8 cellular contexts compared by ENCODE assay signal in the genomic region with DNA sequence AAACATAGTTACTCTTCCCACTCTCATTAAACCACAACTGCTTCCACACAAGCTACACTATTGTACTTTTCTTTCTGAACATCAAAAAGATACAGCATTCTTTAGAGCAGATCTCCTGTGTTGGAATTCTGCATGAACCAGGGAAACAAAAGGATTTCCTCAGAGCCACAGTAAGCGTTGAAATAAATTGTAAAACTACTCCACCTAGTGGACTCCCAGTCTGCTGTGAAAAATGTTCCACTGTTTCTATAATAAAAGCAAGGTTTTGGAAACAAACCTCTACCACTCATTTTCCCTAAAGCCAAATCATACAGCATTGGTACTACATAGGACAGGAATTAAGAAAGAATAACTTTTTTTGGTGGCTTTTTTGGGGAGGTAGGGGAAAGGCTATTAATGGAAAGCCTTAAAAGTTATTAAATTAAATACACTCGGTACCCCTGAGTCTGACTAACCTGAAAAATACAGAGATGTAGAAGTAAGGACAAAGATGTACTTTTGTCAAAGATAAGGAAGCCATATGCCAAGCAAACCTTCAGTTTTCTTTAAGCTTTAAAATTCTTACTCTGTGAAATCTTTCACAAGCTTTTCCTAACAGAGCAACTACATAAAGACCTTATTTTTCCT. TPM values are rescaled to one million over a fixed set of nuclear protein-coding genes. Genes with fewer than 3 reads are reported as not detected.
A peak's percentile ranks its signal among the peaks of the same experiment; 100 is the strongest.
DNase-seq lines count a peak whose midpoint lies in the region; ATAC-seq and TF ChIP-seq lines count a peak whose summit lies in the region.

No MANE protein-coding gene starts in this region.

- H3K4me3 ChIP-seq in GM23248 (no peak overlapping the region), coronary artery (no peak overlapping the region), lower lobe of right lung (no peak overlapping the region), lower leg skin (ENCODE audit: low read depth, poor library complexity, severe bottlenecking) (no peak overlapping the region)

- TF ChIP-seq POLR2A in lower leg skin (IDR thresholded peaks at IDR 0.05), result no peak

- H3K4me2 ChIP-seq in GM23248 (ENCODE audit: unreplicated experiment), result no peak overlapping the region

- H3K36me3 ChIP-seq in GM23248 (ENCODE audit: low read depth) (no peaks in the 10 kb centered on the region), lower lobe of right lung (peaks cover 11% of the 10 kb centered on the region)

- H3K9me3 ChIP-seq in GM23248 (ENCODE audit: low read depth), result no peaks in the 10 kb centered on the region
- no peaks in the 10 kb centered on the region for H3K9me3 ChIP-seq in lower lobe of right lung

- H3K9ac ChIP-seq in GM23248, result no peak overlapping the region

- H3K27me3 ChIP-seq in GM23248 (replicated peaks; ENCODE audit: insufficient read depth) (no peaks in the 10 kb centered on the region), lower lobe of right lung (ENCODE audit: low read depth) (no peaks in the 10 kb centered on the region)

- no peaks in the 10 kb centered on the region; the same call in 1 of the 2 replicates for H3K79me2 ChIP-seq in GM23248 (ENCODE audit: insufficient read depth)

- WGBS in GM23248 (ENCODE audit: low coverage in 1 of 2, low lambda C conversion rate in 2 of 2, missing lambda C conversion rate in 2 of 2), 2 experiments, result 43 to 48% methylated on average over 2 of the region's 2 CpGs
- 43 to 45% methylated on average over 2 of the region's 2 CpGs for WGBS in lower leg skin, 2 donors

- TF ChIP-seq CTCF in coronary artery (IDR thresholded peaks at IDR 0.05), result peak; percentile 63
- peak; percentile 81 for TF ChIP-seq CTCF in lower lobe of right lung (IDR thresholded peaks at IDR 0.05)
- TF ChIP-seq CTCF in lower leg skin (IDR thresholded peaks at IDR 0.05), result no peak

- H3F3A ChIP-seq in GM23248 (ENCODE audit: insufficient read depth), result peaks cover 18% of the 10 kb centered on the region; the same call in 1 of the 2 replicates

- in situ Hi-C loops in GM23248 (cut with MboI), result loop anchor here (10.0 to 25.0 kb wide), 2 partner anchors 475 to 1058 kb away; no protein-coding TSS in a partner anchor

- H2AFZ ChIP-seq in GM23248, result peak overlapping the region; percentile 34; the same call in 1 of the 2 replicates

- H3K4me1 ChIP-seq in GM23248 (ENCODE audit: insufficient read depth), result peaks cover 21% of the 10 kb centered on the region
- H3K4me1 ChIP-seq in lower lobe of right lung, result peaks cover 14% of the 10 kb centered on the region

- peak; percentile 58 for DNase-seq in AG20443 (ENCODE audit: low spot score)
- peak; percentile 78 for DNase-seq in GM23248
- DNase-seq in NCI-H748 (lab: John Stamatoyannopoulos, UW; ENCODE audit: unreplicated experiment), result peak; percentile 61
- no peak for DNase-seq in coronary artery (ENCODE audit: low spot score)
- DNase-seq in lower lobe of right lung, result no peak
- no peak for DNase-seq in lower leg skin (ENCODE audit: low spot score in 2 of 2)
- no peak for DNase-seq in stimulated activated CD4-positive, alpha-beta T cell treated with anti-CD3 and anti-CD28 coated beads, Interleukin-4, amount 100 ng/mL, for 1 hour

- H4K20me1 ChIP-seq in GM23248 (ENCODE audit: insufficient read depth), result no peaks in the 10 kb centered on the region

- ATAC-seq in lower lobe of right lung (peak in 1 of 2 donors; percentile 67), esophagus mucosa (no peak)

- no peaks in the 10 kb centered on the region for H3K9me2 ChIP-seq in GM23248 (ENCODE audit: insufficient read depth)

- H3K27ac ChIP-seq in GM23248 (no peak overlapping the region), coronary artery (peak overlapping the region; percentile 35 to 78), lower lobe of right lung (no peak overlapping the region)

- intact Hi-C loops in lower lobe of right lung (cut with DNase I) (loop anchor here (5.0 kb wide), 1 partner anchor 488 kb away; no protein-coding TSS in a partner anchor), lower leg skin (cut with DNase I; ENCODE audit: low total_unique reads) (loop anchor here (10.0 kb wide), 1 partner anchor 485 kb away; no protein-coding TSS in a partner anchor)

RNA-seq across cellular contexts. Expression of a gene that starts 19.3 kb away (rescaled TPM):
- total RNA-seq in GM23248 (2014; rRNA removed; shearing (Covaris generic)), result 1.0 and 1.3 TPM in 2 replicates
- 5.5 TPM in 2 replicates for polyA plus RNA-seq in GM23248 (2016; fragmentation: Nextera tagmentation; extraction: Ambion mirVana)
- total RNA-seq in lower lobe of right lung (3.8 TPM), lower leg skin (1 to 10 TPM in 3 of 4 donors, under 1 TPM in 1; 0.88 to 4.0 (median 3.7) TPM), esophagus mucosa (3.5 TPM)

RNA-seq across cellular contexts. Expression of a gene that starts 19.4 kb away (rescaled TPM):
- total RNA-seq in GM23248 (2014; rRNA removed; shearing (Covaris generic)), result 22.8 and 29.2 TPM in 2 replicates
- 18.5 and 21.2 TPM in 2 replicates for polyA plus RNA-seq in GM23248 (2016; fragmentation: Nextera tagmentation; extraction: Ambion mirVana)
- total RNA-seq in lower lobe of right lung (23.6 TPM), lower leg skin (10 to 100 TPM; 18.3 to 29.6 (median 19.9) TPM), esophagus mucosa (13.0 TPM)

Comparison
In these comparisons a context has a peak if more than half of its experiments do, and no peak if none do; other contexts are left out.
1. DNase-seq: peak in AG20443 (single experiment), GM23248 (single experiment) and NCI-H748 (single experiment); none in coronary artery (single experiment), lower lobe of right lung (single experiment), lower leg skin (0 of 2) and stimulated activated CD4-positive, alpha-beta T cell treated with anti-CD3 and anti-CD28 coated beads, Interleukin-4, amount 100 ng/mL, for 1 hour (single experiment).
2. H3K27ac ChIP-seq: peak in coronary artery (2 of 2); none in GM23248 (single experiment) and lower lobe of right lung (single experiment).
3. CTCF ChIP-seq: peak in coronary artery (single experiment) and lower lobe of right lung (single experiment); none in lower leg skin (0 of 3).